Comparison of ENCODE assay signal across 20 cellular contexts in genomic region chr14:75133597-75133996, GRCh38. TPM values are rescaled to one million over a fixed set of nuclear protein-coding genes. Genes with fewer than 3 reads are reported as not detected.
DNase-seq lines count a peak whose midpoint lies in the region; ATAC-seq, FAIRE-seq and TF ChIP-seq lines count a peak whose summit lies in the region.
"Had no signal": no experiment of that assay in that cellular context is flagged by ENCODE, and none has a peak within 500 bp of the region (broad histone marks: within the 10 kb centered on the region; RNA-seq: fewer than 3 reads in every experiment).

No MANE protein-coding gene starts in this region.

- intact Hi-C loops in natural killer cell (cut with micrococcal nuclease), result loop anchor here (2.0 to 5.0 kb wide), 4 partner anchors 13 to 429 kb away; no protein-coding TSS in a partner anchor
- intact Hi-C loops in dorsolateral prefrontal cortex (cut with DNase I), result loop anchor here (2.0 to 10.0 kb wide), 5 partner anchors 44 to 351 kb away; partner anchors contain the start of gene TMED10 (in 2 of the 2)
- intact Hi-C loops in pancreas (cut with DNase I), result loop anchor here (5.0 to 10.0 kb wide), 3 partner anchors 164 to 361 kb away; no protein-coding TSS in a partner anchor

- DNase-seq in natural killer cell (no peak), dorsolateral prefrontal cortex (no peak), pancreas (no peak), suprapubic skin (ENCODE audit: low spot score in 2 of 2) (no peak), DMS53 treated with DMSO at 0.1 percent for 48 hours (lab: John Stamatoyannopoulos, UW; ENCODE audit: unreplicated experiment) (no peak), ecto neural progenitor cell (ENCODE audit: low spot score) (no peak)
- DNase-seq in natural killer cell treated with Interleukin-12 subunit alpha and Interleukin-12 subunit beta and Interleukin-15 and Interleukin-18, amount 100 ng/mL, for 72 hours (ENCODE audit: low spot score), result no peak
- DNase-seq: Calu3; CD8-positive, alpha-beta memory T cell; DMS153; IMR-90; NCI-H1417; NCI-H1694 treated with DMSO at 0.1 percent for 48 hours; NCI-H2081 treated with DMSO at 0.1 percent for 48 hours; NCI-H2171 treated with DMSO at 0.1 percent for 48 hours; NCI-H446; NCI-H526 treated with DMSO at 0.1 percent for 48 hours; SHP77 had no signal

- TF ChIP-seq CTCF in natural killer cell (IDR thresholded peaks at IDR 0.05) (no peak), dorsolateral prefrontal cortex (IDR thresholded peaks at IDR 0.05 in 54 of 56, conservative IDR thresholded peaks at IDR 0.05 in 2 of 56; ENCODE audit: low read depth in 1 of 56, partially characterized antibody in 56 of 56) (no peak), pancreas (IDR thresholded peaks at IDR 0.05) (no peak), suprapubic skin (IDR thresholded peaks at IDR 0.05) (no peak)

- FAIRE-seq in pancreas (lab: Jason Lieb, UNC), result peak; percentile 5
- FAIRE-seq: A204.1 had no signal

- no peak for TF ChIP-seq POLR2A in suprapubic skin (IDR thresholded peaks at IDR 0.05)

- ATAC-seq in natural killer cell, result no peak
- ATAC-seq in natural killer cell treated with Interleukin-12 subunit alpha and Interleukin-12 subunit beta and Interleukin-15 and Interleukin-18, amount 100 ng/mL, for 72 hours, result no peak
- no peak for ATAC-seq in pancreas

- no peaks in the 10 kb centered on the region for H3K9me3 Mint-ChIP-seq in natural killer cell
- H3K9me3 Mint-ChIP-seq in natural killer cell treated with Interleukin-12 subunit alpha and Interleukin-12 subunit beta and Interleukin-15 and Interleukin-18, amount 100 ng/mL, for 72 hours, result no peaks in the 10 kb centered on the region
- H3K9me3 Mint-ChIP-seq: CD8-positive, alpha-beta memory T cell had no signal

- no peaks in the 10 kb centered on the region for H3K27me3 Mint-ChIP-seq in natural killer cell (ENCODE audit: low read depth in 2 of 2)
- no peaks in the 10 kb centered on the region for H3K27me3 Mint-ChIP-seq in natural killer cell treated with Interleukin-12 subunit alpha and Interleukin-12 subunit beta and Interleukin-15 and Interleukin-18, amount 100 ng/mL, for 72 hours
- H3K27me3 Mint-ChIP-seq: CD8-positive, alpha-beta memory T cell had no signal

- H3K4me1 Mint-ChIP-seq in natural killer cell, result peaks cover 22 to 27% of the 10 kb centered on the region in 2 donors
- H3K4me1 Mint-ChIP-seq in natural killer cell treated with Interleukin-12 subunit alpha and Interleukin-12 subunit beta and Interleukin-15 and Interleukin-18, amount 100 ng/mL, for 72 hours (ENCODE audit: low read depth in 2 of 2), result peaks cover 17 to 20% of the 10 kb centered on the region in 2 donors

- H3K27me3 ChIP-seq in dorsolateral prefrontal cortex (no peaks in the 10 kb centered on the region), pancreas (no peaks in the 10 kb centered on the region), suprapubic skin (no peaks in the 10 kb centered on the region)

- H3K9me3 ChIP-seq in pancreas (no peaks in the 10 kb centered on the region), suprapubic skin (no peaks in the 10 kb centered on the region)

- H3K36me3 Mint-ChIP-seq in natural killer cell, result peaks cover 21% of the 10 kb centered on the region
- peaks cover 19% of the 10 kb centered on the region for H3K36me3 Mint-ChIP-seq in natural killer cell treated with Interleukin-12 subunit alpha and Interleukin-12 subunit beta and Interleukin-15 and Interleukin-18, amount 100 ng/mL, for 72 hours

- 48 to 65% methylated on average over 2 of the region's 2 CpGs for WGBS in pancreas, 2 donors
- 40% methylated on average over 2 of the region's 2 CpGs for WGBS in suprapubic skin

- TF ChIP-seq EP300 in suprapubic skin (IDR thresholded peaks at IDR 0.05), result no peak

- H3K36me3 ChIP-seq in pancreas (peaks cover 0 to 28% (median 9%) of the 10 kb centered on the region in 3 donors), suprapubic skin (peaks cover 26% of the 10 kb centered on the region)

- no peak overlapping the region for H3K4me3 Mint-ChIP-seq in natural killer cell
- H3K4me3 Mint-ChIP-seq in natural killer cell treated with Interleukin-12 subunit alpha and Interleukin-12 subunit beta and Interleukin-15 and Interleukin-18, amount 100 ng/mL, for 72 hours, result no peak overlapping the region
- H3K4me3 Mint-ChIP-seq: CD8-positive, alpha-beta memory T cell had no signal

- H3K4me1 ChIP-seq in pancreas (peaks cover 0 to 13% (median 5%) of the 10 kb centered on the region in 3 donors), suprapubic skin (peaks cover 31% of the 10 kb centered on the region)

- H3K4me3 ChIP-seq in dorsolateral prefrontal cortex (no peak overlapping the region), pancreas (no peak overlapping the region), suprapubic skin (no peak overlapping the region)

- H3K27ac ChIP-seq in dorsolateral prefrontal cortex, result peak overlapping the region in 44 of 59 donors; percentile 0 to 86 (median 64)
- no peak overlapping the region for H3K27ac ChIP-seq in pancreas
- H3K27ac ChIP-seq in suprapubic skin, result no peak overlapping the region
- H3K27ac ChIP-seq: C4-2B had no signal

- peak overlapping the region; percentile 72 to 77 for H3K27ac Mint-ChIP-seq in natural killer cell
- no peak overlapping the region for H3K27ac Mint-ChIP-seq in natural killer cell treated with Interleukin-12 subunit alpha and Interleukin-12 subunit beta and Interleukin-15 and Interleukin-18, amount 100 ng/mL, for 72 hours

RNA-seq across cellular contexts. Expression of gene NEK9, which starts 6.7 kb away (rescaled TPM):
- total RNA-seq in natural killer cell, result 10 to 100 TPM; 64.4 to 78.7 (median 74.4) TPM
- total RNA-seq in natural killer cell treated with Interleukin-12 subunit alpha and Interleukin-12 subunit beta and Interleukin-15 and Interleukin-18, amount 100 ng/mL, for 72 hours, result 10 to 100 TPM; 66.6 to 80.0 TPM
- 100 to 1,000 TPM in 7 of 120 experiments, 10 to 100 TPM in 113; 54.3 to 112 (median 74.8) TPM for total RNA-seq in dorsolateral prefrontal cortex
- 10 to 100 TPM; 23.2 to 54.8 (median 27.2) TPM for total RNA-seq in pancreas
- polyA plus RNA-seq in pancreas, result 10 to 100 TPM; 22.7 to 30.3 TPM
- 10 to 100 TPM; 22.2 to 58.3 (median 34.3) TPM for total RNA-seq in suprapubic skin

RNA-seq across cellular contexts. Expression of gene TMED10, which starts 42.8 kb away (rescaled TPM):
- total RNA-seq in natural killer cell (100 to 1,000 TPM; 216 to 244 (median 231) TPM), dorsolateral prefrontal cortex (100 to 1,000 TPM; 120 to 287 (median 172) TPM), pancreas (100 to 1,000 TPM; 230 to 377 (median 326) TPM), suprapubic skin (100 to 1,000 TPM; 123 to 235 (median 198) TPM)
- total RNA-seq in natural killer cell treated with Interleukin-12 subunit alpha and Interleukin-12 subunit beta and Interleukin-15 and Interleukin-18, amount 100 ng/mL, for 72 hours, result 100 to 1,000 TPM; 200 to 265 TPM
- 100 to 1,000 TPM in 1 of 2 donors, 10 to 100 TPM in 1; 56.0 to 122 TPM for polyA plus RNA-seq in pancreas

Comparison
In these comparisons a context has a peak if more than half of its experiments do, and no peak if none do; other contexts are left out.
1. H3K27ac Mint-ChIP-seq: peak in natural killer cell (2 of 2); none in natural killer cell treated with Interleukin-12 subunit alpha and Interleukin-12 subunit beta and Interleukin-15 and Interleukin-18, amount 100 ng/mL, for 72 hours (0 of 2).
2. H3K27ac ChIP-seq: peak in dorsolateral prefrontal cortex (44 of 59); none in pancreas (0 of 4) and suprapubic skin (single experiment).